In the genomic region with DNA sequence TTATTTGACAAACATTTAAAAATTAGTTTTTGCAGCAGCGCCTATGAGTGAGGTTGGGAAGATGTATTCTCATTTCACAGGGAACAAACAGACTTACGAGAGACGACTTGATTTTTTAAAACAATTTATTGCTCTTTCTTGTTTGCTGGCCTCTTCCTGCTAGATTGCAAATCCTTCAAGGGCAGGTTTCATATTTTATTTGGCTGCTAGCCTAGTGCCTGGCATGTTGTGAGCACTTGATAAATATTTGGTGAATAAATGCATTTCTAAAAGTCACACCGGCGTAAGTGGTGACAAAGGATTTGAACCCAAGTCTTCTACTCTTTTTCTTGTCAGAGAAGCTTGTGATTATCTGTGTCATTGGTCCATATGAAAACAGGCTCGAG, we compare ENCODE assay signal across 8 cellular contexts. TPM values are rescaled to one million over a fixed set of nuclear protein-coding genes. Genes with fewer than 3 reads are reported as not detected.
DNase-seq lines count a peak whose midpoint lies in the region; ATAC-seq and TF ChIP-seq lines count a peak whose summit lies in the region.

No MANE protein-coding gene starts in this region.

- H2AFZ ChIP-seq in mesenchymal stem cell (ENCODE audit: low read depth, low read length): no peak overlapping the region

- no peak overlapping the region for H3K18ac ChIP-seq in mesenchymal stem cell (ENCODE audit: low read depth in 1 of 2, low read length in 2 of 2)

- H3K4me2 ChIP-seq in mesenchymal stem cell (ENCODE audit: low read length, poor library complexity, severe bottlenecking): no peak overlapping the region

- TF ChIP-seq EP300 in transverse colon (IDR thresholded peaks at IDR 0.05; ENCODE audit: low read depth): no peak

- no peaks in the 10 kb centered on the region for H3K9me3 Mint-ChIP-seq in activated T-cell treated with anti-CD3 and anti-CD28 coated beads, Interleukin-2, amount 50 U/mL, for 72 hours

- peak overlapping the region; percentile 87 to 90 for H3K4me3 Mint-ChIP-seq in activated T-cell treated with anti-CD3 and anti-CD28 coated beads, Interleukin-2, amount 50 U/mL, for 72 hours

- H4K91ac ChIP-seq in mesenchymal stem cell (ENCODE audit: low read length): no peak overlapping the region

- intact Hi-C loops in body of pancreas (cut with DNase I) (no loop called here), transverse colon (cut with DNase I; ENCODE audit: low total_unique reads) (no loop called here), posterior vena cava (cut with DNase I) (no loop called here)

- peaks cover 2 to 4% of the 10 kb centered on the region in 2 donors for H3K36me3 Mint-ChIP-seq in activated T-cell treated with anti-CD3 and anti-CD28 coated beads, Interleukin-2, amount 50 U/mL, for 72 hours (ENCODE audit: insufficient read depth in 2 of 2)

- no peak overlapping the region for H3K4ac ChIP-seq in mesenchymal stem cell (ENCODE audit: low read depth in 1 of 2, low read length in 2 of 2)

- H3K4me1 ChIP-seq in body of pancreas: peaks cover 41% of the 10 kb centered on the region
- peaks cover 2% of the 10 kb centered on the region for H3K4me1 ChIP-seq in mesenchymal stem cell (ENCODE audit: control insufficient read depth, insufficient read depth, low read depth, low read length)
- peaks cover 0 to 33% (median 16%) of the 10 kb centered on the region in 4 donors for H3K4me1 ChIP-seq in transverse colon

- no peaks in the 10 kb centered on the region for H3K27me3 ChIP-seq in body of pancreas
- H3K27me3 ChIP-seq in mesenchymal stem cell (ENCODE audit: control insufficient read depth in 1 of 2, insufficient read depth in 1 of 2, low read length in 2 of 2): no peaks in the 10 kb centered on the region
- no peaks in the 10 kb centered on the region for H3K27me3 ChIP-seq in transverse colon

- TF ChIP-seq CTCF in body of pancreas (IDR thresholded peaks at IDR 0.05) (no peak), transverse colon (IDR thresholded peaks at IDR 0.05) (no peak)

- H3K27ac ChIP-seq in body of pancreas (peak overlapping the region; percentile 47 to 96 (median 85)), mesenchymal stem cell (ENCODE audit: low read length, poor library complexity, severe bottlenecking) (no peak overlapping the region), transverse colon (peak overlapping the region; percentile 89 to 99 (median 96))

- no peak overlapping the region for H2BK120ac ChIP-seq in mesenchymal stem cell (ENCODE audit: low read depth, low read length)

- 14 to 18% methylated on average over 6 of the region's 6 CpGs for WGBS in body of pancreas, 2 donors
- WGBS in mesenchymal stem cell: 95% methylated on average over 5 of the region's 6 CpGs
- 31 to 58% methylated on average over 3 to 6 of the region's 6 CpGs for WGBS in transverse colon (ENCODE audit: low coverage in 1 of 2), 2 donors

- no peaks in the 10 kb centered on the region for H3K27me3 Mint-ChIP-seq in activated T-cell treated with anti-CD3 and anti-CD28 coated beads, Interleukin-2, amount 50 U/mL, for 72 hours (ENCODE audit: low read depth)

- no peak overlapping the region for H2BK5ac ChIP-seq in mesenchymal stem cell (ENCODE audit: low read depth, low read length, poor library complexity, severe bottlenecking)

- no peak overlapping the region for H2BK12ac ChIP-seq in mesenchymal stem cell (ENCODE audit: low read length in 2 of 2)

- H2BK15ac ChIP-seq in mesenchymal stem cell (ENCODE audit: low read depth, poor library complexity, severe bottlenecking): no peak overlapping the region

- peaks cover 15% of the 10 kb centered on the region for H3K79me1 ChIP-seq in mesenchymal stem cell (replicated peaks; ENCODE audit: low read length, poor library complexity, severe bottlenecking)

- peak overlapping the region; percentile 90 for H3K27ac Mint-ChIP-seq in activated T-cell treated with anti-CD3 and anti-CD28 coated beads, Interleukin-2, amount 50 U/mL, for 72 hours

- H4K8ac ChIP-seq in mesenchymal stem cell (ENCODE audit: low read length): no peak overlapping the region

- no peak overlapping the region for H3K4me3 ChIP-seq in body of pancreas
- H3K4me3 ChIP-seq in mesenchymal stem cell (ENCODE audit: insufficient read depth in 1 of 2, low read depth in 1 of 2, low read length in 2 of 2): peak overlapping the region in 1 of 2 experiments; percentile 96
- peak overlapping the region in 3 of 4 donors; percentile 86 to 99 (median 93) for H3K4me3 ChIP-seq in transverse colon

- TF ChIP-seq POLR2A in body of pancreas (IDR thresholded peaks at IDR 0.05): no peak
- no peak for TF ChIP-seq POLR2A in transverse colon (IDR thresholded peaks at IDR 0.05)

- no peak overlapping the region for H3K23ac ChIP-seq in mesenchymal stem cell (ENCODE audit: low read length in 2 of 2)

- H2AK5ac ChIP-seq in mesenchymal stem cell (ENCODE audit: low read length, severe bottlenecking): no peak overlapping the region

- H3K9me3 ChIP-seq in body of pancreas (no peaks in the 10 kb centered on the region), mesenchymal stem cell (ENCODE audit: control insufficient read depth, low read length) (no peaks in the 10 kb centered on the region), transverse colon (no peaks in the 10 kb centered on the region)

- H3K36me3 ChIP-seq in body of pancreas (replicated peaks in 1 of 2; ENCODE audit: insufficient read depth in 1 of 2, low read depth in 2 of 2) (no peaks in the 10 kb centered on the region), mesenchymal stem cell (ENCODE audit: control insufficient read depth in 1 of 2, insufficient read depth in 2 of 2, low read depth in 1 of 2, low read length in 2 of 2) (peaks cover 0 to 10% of the 10 kb centered on the region in 2 experiments), transverse colon (no peaks in the 10 kb centered on the region)

- ATAC-seq in activated T-cell treated with anti-CD3 and anti-CD28 coated beads, Interleukin-2, amount 50 U/mL, for 72 hours (replicated peaks in 1 of 2): no peak
- ATAC-seq in body of pancreas: peak; percentile 26
- ATAC-seq in GM19467 (IDR thresholded peaks at IDR 0.05; ENCODE audit: unreplicated experiment): no peak
- no peak for ATAC-seq in HG02642 (IDR thresholded peaks at IDR 0.05; ENCODE audit: poor library complexity, unreplicated experiment)

- H3K4me1 Mint-ChIP-seq in activated T-cell treated with anti-CD3 and anti-CD28 coated beads, Interleukin-2, amount 50 U/mL, for 72 hours (ENCODE audit: low read depth): peaks cover 56% of the 10 kb centered on the region

- in situ Hi-C loops in transverse colon (cut with MboI; ENCODE audit: low pct_ligation_motif_present in 1 of 4, low pct_unique_long_range_greater_than_20kb in 1 of 4, low sequenced_read_pairs in 3 of 4): no loop called here

- DNase-seq in activated T-cell treated with anti-CD3 and anti-CD28 coated beads, Interleukin-2, amount 50 U/mL, for 72 hours: no peak
- no peak for DNase-seq in activated T-cell treated with anti-CD3 and anti-CD28 coated beads, Interleukin-2, amount 50 U/mL, for 1 hour
- DNase-seq in body of pancreas (peak; percentile 34 to 68 (median 46)), mesenchymal stem cell (no peak), transverse colon (no peak), posterior vena cava (ENCODE audit: low spot score) (no peak)

- H3K9ac ChIP-seq in mesenchymal stem cell (ENCODE audit: low read length): peak overlapping the region; percentile 99

- no peak overlapping the region for H3K14ac ChIP-seq in mesenchymal stem cell (ENCODE audit: low read length in 2 of 2)

RNA-seq across cellular contexts. Expression of a gene that starts 1.4 kb away (rescaled TPM):
- total RNA-seq in activated T-cell treated with anti-CD3 and anti-CD28 coated beads, Interleukin-2, amount 50 U/mL, for 72 hours: 10 to 100 TPM; 45.4 to 62.3 TPM
- total RNA-seq in body of pancreas (10 to 100 TPM; 34.8 to 78.8 TPM), transverse colon (100 to 1,000 TPM in 1 of 4 donors, 10 to 100 TPM in 3; 66.8 to 157 (median 73.7) TPM), posterior vena cava (10 to 100 TPM; 42.3 to 42.5 TPM)
- 16.7 TPM for polyA plus RNA-seq in mesenchymal stem cell (2013, experiment 1 of 2)
- 16.9 TPM for polyA plus RNA-seq in mesenchymal stem cell (2013, experiment 2 of 2)

RNA-seq across cellular contexts. Expression of a gene that starts 8.8 kb away (rescaled TPM):
- 100 to 1,000 TPM; 135 to 152 TPM for total RNA-seq in activated T-cell treated with anti-CD3 and anti-CD28 coated beads, Interleukin-2, amount 50 U/mL, for 72 hours
- total RNA-seq in body of pancreas (10 to 100 TPM; 28.0 to 69.0 TPM), transverse colon (10 to 100 TPM; 21.2 to 60.2 (median 34.0) TPM), posterior vena cava (10 to 100 TPM; 24.2 to 25.3 TPM)
- 42.8 TPM for polyA plus RNA-seq in mesenchymal stem cell (2013, experiment 1 of 2)
- 41.7 TPM for polyA plus RNA-seq in mesenchymal stem cell (2013, experiment 2 of 2)

RNA-seq across cellular contexts. Expression of a gene that starts 37.2 kb away (rescaled TPM):
- 10 to 100 TPM; 10.8 to 12.8 TPM for total RNA-seq in activated T-cell treated with anti-CD3 and anti-CD28 coated beads, Interleukin-2, amount 50 U/mL, for 72 hours
- 10 to 100 TPM; 26.5 to 36.6 TPM for total RNA-seq in body of pancreas
- polyA plus RNA-seq in mesenchymal stem cell (2013, experiment 1 of 2): 422 TPM
- 441 TPM for polyA plus RNA-seq in mesenchymal stem cell (2013, experiment 2 of 2)
- total RNA-seq in transverse colon: 100 to 1,000 TPM in 3 of 4 donors, 1 to 10 TPM in 1; 9.0 to 296 (median 165) TPM
- total RNA-seq in posterior vena cava: 10 to 100 TPM; 23.5 to 31.4 TPM

Comparison
In these comparisons a context has a peak if more than half of its experiments do, and no peak if none do; other contexts are left out.
1. DNase-seq: peak in body of pancreas (4 of 4); none in activated T-cell treated with anti-CD3 and anti-CD28 coated beads, Interleukin-2, amount 50 U/mL, for 72 hours (0 of 2), activated T-cell treated with anti-CD3 and anti-CD28 coated beads, Interleukin-2, amount 50 U/mL, for 1 hour (single experiment), mesenchymal stem cell (single experiment), transverse colon (single experiment) and posterior vena cava (single experiment).
2. H3K4me3 ChIP-seq: peak in transverse colon (3 of 4); none in body of pancreas (0 of 2).